ENCODE assay signal across 1 cellular context in genomic region chr1:19921310-19921709, GRCh38.
TF ChIP-seq lines count a peak whose summit lies in the region.

No MANE protein-coding gene starts in this region.

TF ChIP-seq in HepG2, 621 proteins besides CTCF, POLR2A, EP300 and RAD21:
- TF ChIP-seq ZBTB33 (CRISPR knock-in tag; IDR thresholded peaks at IDR 0.05) (peak; percentile 68), ATF4 (CRISPR knock-in tag; IDR thresholded peaks at IDR 0.05) (peak in 1 of 2 experiments; percentile 52; a peak in 2 of 4 replicates), ZNF687 (CRISPR knock-in tag; IDR thresholded peaks at IDR 0.05) (peak; percentile 48), BCL6 (CRISPR knock-in tag; IDR thresholded peaks at IDR 0.05) (0 out of 2 replicates have a peak, but pooled peaks have one; percentile 30), ISL2 (CRISPR knock-in tag; IDR thresholded peaks at IDR 0.05) (no peak), AFF4 (CRISPR knock-in tag; IDR thresholded peaks at IDR 0.05) (no peak)
TF ChIP-seq in HepG2: peak in this region for 4.
